Comparison of ENCODE assay signal across 15 cellular contexts in genomic region chr17:43444223-43445008, GRCh38. TPM values are rescaled to one million over a fixed set of nuclear protein-coding genes. Genes with fewer than 3 reads are reported as not detected.
A peak's percentile ranks its signal among the peaks of the same experiment; 100 is the strongest.
DNase-seq lines count a peak whose midpoint lies in the region; ATAC-seq, FAIRE-seq and TF ChIP-seq lines count a peak whose summit lies in the region.
"Had no signal": no experiment of that assay in that cellular context is flagged by ENCODE, and none has a peak within 500 bp of the region (broad histone marks: within the 10 kb centered on the region; RNA-seq: fewer than 3 reads in every experiment).

No MANE protein-coding gene starts in this region.

- H3K27ac Mint-ChIP-seq in immature natural killer cell = no peak overlapping the region

- no peaks in the 10 kb centered on the region for H3K9me3 Mint-ChIP-seq in immature natural killer cell

- H3K4me1 Mint-ChIP-seq in immature natural killer cell = no peaks in the 10 kb centered on the region
- H3K4me1 Mint-ChIP-seq: neural crest cell had no signal

- H3K27ac ChIP-seq in osteoblast (ENCODE audit: low read depth, low read length) = no peak overlapping the region

- no peak for TF ChIP-seq CTCF in astrocyte of the spinal cord (IDR thresholded peaks at IDR 0.05; ENCODE audit: low read depth, low read length)
- no peak for TF ChIP-seq CTCF in osteoblast (IDR thresholded peaks at IDR 0.05; ENCODE audit: extremely low read depth, low read depth, low read length)

- H3K4me2 ChIP-seq in osteoblast (ENCODE audit: insufficient read depth, low read length) = peak overlapping the region; percentile 19
- H3K4me2 ChIP-seq: SK-N-SH had no signal

- H3K27me3 Mint-ChIP-seq in immature natural killer cell (ENCODE audit: low read depth in 3 of 3) = peaks cover 3 to 15% (median 5%) of the 10 kb centered on the region in 3 donors

- no peak for FAIRE-seq in frontal cortex (lab: Jason Lieb, UNC)

- in situ Hi-C loops in astrocyte of the spinal cord (cut with HindIII; ENCODE audit: low sequenced_read_pairs) = no loop called here

- ATAC-seq in GM18909 (IDR thresholded peaks at IDR 0.05; ENCODE audit: poor library complexity, unreplicated experiment) = no peak

- no peaks in the 10 kb centered on the region for H3K36me3 ChIP-seq in osteoblast (ENCODE audit: insufficient read depth, low read length)

- H3K4me1 ChIP-seq in osteoblast (ENCODE audit: insufficient read depth, low read length) = no peaks in the 10 kb centered on the region

- no peaks in the 10 kb centered on the region for H3K79me2 ChIP-seq in osteoblast (ENCODE audit: insufficient read depth, low read length)

- no peaks in the 10 kb centered on the region for H4K20me1 ChIP-seq in osteoblast (ENCODE audit: insufficient read depth, low read length)

- H3K9me3 ChIP-seq in osteoblast (ENCODE audit: low read depth, low read length) = no peaks in the 10 kb centered on the region
- H3K9me3 ChIP-seq: SK-N-SH had no signal

- H3K4me3 ChIP-seq in astrocyte of the spinal cord (ENCODE audit: low read depth, low read length) = no peak overlapping the region
- no peak overlapping the region for H3K4me3 ChIP-seq in osteoblast (ENCODE audit: insufficient read depth, low read length)

- H2AFZ ChIP-seq in osteoblast (ENCODE audit: low read length) = peak overlapping the region; percentile 77

- no peaks in the 10 kb centered on the region for H3K27me3 ChIP-seq in osteoblast (ENCODE audit: insufficient read depth, low read length)

- H3K36me3 Mint-ChIP-seq in immature natural killer cell = no peaks in the 10 kb centered on the region

- no peak overlapping the region for H3K4me3 Mint-ChIP-seq in immature natural killer cell
- H3K4me3 Mint-ChIP-seq: neural crest cell had no signal

- DNase-seq in H4 (ENCODE audit: low spot score) (peak; percentile 84), astrocyte of the spinal cord (ENCODE audit: low read depth, low spot score) (peak; percentile 69), islet precursor cell (peak; percentile 68), osteoblast (ENCODE audit: insufficient read length, low spot score, missing footprints) (peak; percentile 68), immature natural killer cell (no peak), frontal cortex (ENCODE audit: low spot score in 2 of 2) (no peak)
- DNase-seq in stimulated activated CD4-positive, alpha-beta T cell treated with anti-CD3 and anti-CD28 coated beads, Interleukin-2, amount 100 ng/mL, for 48 hours = no peak
- DNase-seq: activated effector memory CD4-positive, alpha-beta T cell treated with Interleukin-2 at 50 U/mL for 16 hours; head of caudate nucleus; NCI-H1092 treated with DMSO at 0.1 percent for 48 hours; NCI-H226; SK-N-SH; substantia nigra had no signal

RNA-seq across cellular contexts. Expression of gene DHX8, which starts 39.4 kb away (rescaled TPM):
- total RNA-seq in H4 (2014; rRNA removed; shearing (Covaris generic)) = 32.9 and 36.9 TPM in 2 replicates
- total RNA-seq in osteoblast (39.2 and 42.3 TPM in 2 replicates), frontal cortex (40.8 TPM)
- polyA plus RNA-seq in immature natural killer cell = 10 to 100 TPM; 16.5 to 61.6 (median 38.1) TPM

RNA-seq across cellular contexts. Expression of gene ARL4D, which starts 45.6 kb away (rescaled TPM):
- total RNA-seq in H4 (2014; rRNA removed; shearing (Covaris generic)) = 6.1 and 8.4 TPM in 2 replicates
- total RNA-seq in osteoblast (12.1 and 18.8 TPM in 2 replicates), frontal cortex (39.5 TPM)
- 1 to 10 TPM; 4.5 to 10.0 (median 9.9) TPM for polyA plus RNA-seq in immature natural killer cell

Comparison
In these comparisons a context has a peak if more than half of its experiments do, and no peak if none do; other contexts are left out.
1. DNase-seq: peak in H4 (single experiment), astrocyte of the spinal cord (single experiment), islet precursor cell (single experiment) and osteoblast (single experiment); none in stimulated activated CD4-positive, alpha-beta T cell treated with anti-CD3 and anti-CD28 coated beads, Interleukin-2, amount 100 ng/mL, for 48 hours (0 of 2), immature natural killer cell (0 of 3) and frontal cortex (0 of 2).